ENCODE assay signal across 19 cellular contexts in the genomic region with DNA sequence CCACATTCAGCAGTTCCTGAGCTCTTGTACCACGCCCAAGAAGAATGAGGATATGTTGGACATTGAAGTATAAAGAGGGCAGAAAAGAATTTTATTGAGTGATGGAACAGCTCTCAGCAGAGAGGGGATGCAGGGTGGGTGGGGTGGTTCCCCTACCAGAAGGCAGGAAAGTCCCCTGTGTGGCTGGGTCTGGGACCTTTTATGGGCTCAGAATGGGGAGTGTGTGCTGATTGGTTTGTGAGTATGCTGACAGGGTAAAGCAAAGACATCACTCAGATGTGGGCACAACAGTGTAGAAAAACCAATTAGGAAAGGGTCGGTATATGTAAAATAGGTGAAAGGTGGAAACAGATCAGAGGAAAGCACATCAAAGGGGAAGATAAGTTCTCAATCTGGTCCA.
"Had no signal": no experiment of that assay in that cellular context is flagged by ENCODE, and none has a peak within 500 bp of the region (broad histone marks: within the 10 kb centered on the region; RNA-seq: fewer than 3 reads in every experiment).

No MANE protein-coding gene starts in this region.

- FAIRE-seq: HepG2, RCC 7860 had no signal

- H3K9me3 ChIP-seq: SK-N-SH had no signal

- H3K9ac ChIP-seq: SK-N-SH had no signal

- ATAC-seq: HepG2 had no signal

- H3K27ac ChIP-seq: RWPE1 had no signal

- DNase-seq: IMR-90, Karpas-422, KG1, MM.1S, NCI-H1092 treated with DMSO at 0.1 percent for 48 hours, NCI-H1436, NCI-H187, NCI-H2029, NCI-H2081 treated with DMSO at 0.1 percent for 48 hours, NCI-H2227 treated with DMSO at 0.1 percent for 48 hours, NCI-H524, NCI-H526 treated with DMSO at 0.1 percent for 48 hours, NCI-H748 treated with DMSO at 0.1 percent for 48 hours, SHP77, SK-N-SH, SW 1271 had no signal
